7 cellular contexts compared by ENCODE assay signal in the genomic region with DNA sequence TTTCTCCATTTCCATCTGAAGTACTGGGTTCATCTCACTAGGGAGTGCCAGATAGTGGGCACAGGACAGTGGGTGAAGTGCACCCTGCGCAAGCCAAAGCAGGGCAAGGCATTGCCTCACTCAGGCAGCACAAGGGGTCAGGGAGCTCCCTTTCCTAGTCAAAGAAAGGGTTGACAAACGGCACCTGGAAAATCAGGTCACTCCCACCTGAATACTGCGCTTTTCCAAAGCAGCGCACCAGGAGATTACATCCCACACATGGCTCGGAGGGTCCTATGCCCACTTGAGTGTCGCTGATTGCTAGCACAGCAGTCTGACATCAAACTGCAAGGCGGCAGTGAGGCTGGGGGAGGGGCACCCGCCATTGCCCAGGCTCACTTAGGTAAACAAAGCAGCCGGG.
A peak's percentile ranks its signal among the peaks of the same experiment; 100 is the strongest.
DNase-seq lines count a peak whose midpoint lies in the region; FAIRE-seq and TF ChIP-seq lines count a peak whose summit lies in the region.
"Not testable (repeated sequence)": the region's sequence is repeated elsewhere in the genome, so short reads cannot be mapped to it uniquely, and the experiment has no call there.

No MANE protein-coding gene starts in this region.

- H3K79me2 ChIP-seq in H1 (ENCODE audit: control insufficient read depth in 1 of 2, insufficient read depth in 2 of 2, low read length in 2 of 2), result not testable (repeated sequence)

- H3K36me3 ChIP-seq in HUES48 (ENCODE audit: control insufficient read depth, insufficient read depth, low read length); NT2/D1 (ENCODE audit: insufficient read depth, insufficient read length, low read length); H1 (ENCODE audit: control insufficient read depth in 2 of 4, insufficient read depth in 4 of 4, low read length in 3 of 4): not testable (repeated sequence)

- H3K4me3 ChIP-seq in HUES48 (ENCODE audit: low read depth, low read length), result peak overlapping the region; percentile 7; the same call in 1 of the 2 replicates
- H3K4me3 ChIP-seq in NT2/D1 (ENCODE audit: insufficient read length, low read depth), result peak overlapping the region; percentile 10
- H3K4me3 ChIP-seq in H1 (ENCODE audit: extremely low read depth in 1 of 4, insufficient read depth in 2 of 4, low read depth in 3 of 4, low read length in 4 of 4), result not testable (repeated sequence)

- H3K9me3 Mint-ChIP-seq in nephron progenitor cell, result peaks cover 25% of the 10 kb centered on the region

- WGBS in H1 (ENCODE audit: extremely low coverage in 1 of 2, insufficient coverage in 1 of 2, insufficient read length in 1 of 2, insufficient replicate concordance in 2 of 2, low coverage in 1 of 2, low lambda C conversion rate in 2 of 2, missing lambda C conversion rate in 1 of 2), 2 experiments, result 65% methylated on average over 9 of the region's 9 CpGs; no CpG with 5 or more reads in 1 of the 2 experiments

- H4K20me1 ChIP-seq in H1 (replicated peaks in 1 of 2; ENCODE audit: control insufficient read depth in 1 of 2, insufficient read depth in 2 of 2, low read length in 2 of 2), result not testable (repeated sequence)

- TF ChIP-seq CTCF in H1 (IDR thresholded peaks at IDR 0.05; ENCODE audit: control extremely low read depth in 1 of 3, insufficient read depth in 1 of 3, low read depth in 1 of 3, low read length in 3 of 3); nephron progenitor cell (IDR thresholded peaks at IDR 0.05): not testable (repeated sequence)

- H2BK20ac ChIP-seq in H1 (ENCODE audit: low read length), result peak overlapping the region; percentile 24; the same call in 1 of the 2 replicates

- peak overlapping the region; percentile 62 for H3K18ac ChIP-seq in H1 (ENCODE audit: extremely low read depth, low read length)

- H4K8ac ChIP-seq in H1 (ENCODE audit: extremely low read depth, insufficient read depth, low read length), result peak overlapping the region; percentile 31; the same call in 1 of the 2 replicates

- not testable (repeated sequence) for H3K56ac ChIP-seq in H1 (replicated peaks; ENCODE audit: insufficient read length, low read depth, low read length)

- H3K27me3 ChIP-seq in HUES48 (ENCODE audit: control insufficient read depth, insufficient read depth, low read length); NT2/D1 (ENCODE audit: insufficient read depth, insufficient read length); H1 (replicated peaks in 1 of 4; ENCODE audit: control insufficient read depth in 3 of 4, extremely low read depth in 1 of 4, insufficient read depth in 3 of 4, low read length in 3 of 4): not testable (repeated sequence)

- peak overlapping the region; percentile 79 for H2BK5ac ChIP-seq in H1 (ENCODE audit: low read depth, low read length)

- H2BK15ac ChIP-seq in H1 (ENCODE audit: low read length), result not testable (repeated sequence)

- FAIRE-seq in H1 (lab: Jason Lieb, UNC), result not testable (repeated sequence)

- TF ChIP-seq RAD21 in H1 (IDR thresholded peaks at IDR 0.05 in 1 of 2, conservative IDR thresholded peaks at IDR 0.05 in 1 of 2; ENCODE audit: low read depth in 2 of 2, low read length in 2 of 2), result not testable (repeated sequence)

- POLR2A ChIA-PET in H1 (lab: Charles Lee; ENCODE audit: partially characterized antibody), result not testable (repeated sequence)

- peaks cover 15% of the 10 kb centered on the region for H3K4me1 ChIP-seq in HUES48 (ENCODE audit: control insufficient read depth, insufficient read depth, low read length)
- H3K4me1 ChIP-seq in NT2/D1 (ENCODE audit: insufficient read depth, insufficient read length); H1 (replicated peaks in 1 of 4; ENCODE audit: control insufficient read depth in 3 of 4, insufficient read depth in 4 of 4, low read length in 3 of 4): not testable (repeated sequence)

- CTCF ChIA-PET in H1 (lab: Charles Lee; ENCODE audit: partially characterized antibody), result interaction anchor here (0.8 to 1.3 kb wide), 3 partner anchors 15 to 227 kb away, joined by 3 to 4 read pairs (median 3); no protein-coding TSS in a partner anchor

- H3K36me3 Mint-ChIP-seq in nephron progenitor cell (ENCODE audit: low read depth), result not testable (repeated sequence)

- not testable (repeated sequence) for TF ChIP-seq EP300 in H1 (IDR thresholded peaks at IDR 0.05; ENCODE audit: borderline replicate concordance in 1 of 2, low read depth in 2 of 2, low read length in 2 of 2)

- H3K23ac ChIP-seq in H1 (ENCODE audit: insufficient read length), result not testable (repeated sequence)

- H3K27ac ChIP-seq in HUES48 (ENCODE audit: low read depth, low read length); H1 (ENCODE audit: low read depth, low read length): not testable (repeated sequence)

- not testable (repeated sequence) for H3K23me2 ChIP-seq in H1 (ENCODE audit: low read depth, low read length)

- DNase-seq in ELF-1 (ENCODE audit: low read depth, low spot score) (peak; percentile 51), H1 (ENCODE audit: low read depth in 1 of 2, low spot score in 2 of 2) (peak in 1 of 2 experiments; percentile 53), islet precursor cell (peak; percentile 28)
- not testable (repeated sequence) for DNase-seq in NT2/D1 (ENCODE audit: low read depth, low spot score); nephron progenitor cell
- peak; percentile 49 for DNase-seq in activated CD8-positive, alpha-beta memory T cell treated with anti-CD3 and anti-CD28 coated beads for 24 hours

- H3K9ac ChIP-seq in HUES48 (ENCODE audit: low read depth, low read length), result peak overlapping the region; percentile 25; the same call in 1 of the 2 replicates
- H3K9ac ChIP-seq in NT2/D1 (ENCODE audit: insufficient read length, low read depth); H1 (replicated peaks in 1 of 4; ENCODE audit: extremely low read depth in 1 of 4, low read depth in 3 of 4, low read length in 3 of 4): not testable (repeated sequence)

- H3K4me1 Mint-ChIP-seq in nephron progenitor cell, result peaks cover 19% of the 10 kb centered on the region

- H3K14ac ChIP-seq in H1 (ENCODE audit: insufficient read length), result not testable (repeated sequence)

- H4K5ac ChIP-seq in H1 (ENCODE audit: insufficient read length, low read depth, low read length), result peak overlapping the region; percentile 34

- peaks cover 18% of the 10 kb centered on the region for H3K27me3 Mint-ChIP-seq in nephron progenitor cell (ENCODE audit: low read depth, poor library complexity)

- H2AFZ ChIP-seq in H1 (ENCODE audit: low read length), result peak overlapping the region; percentile 96

- TF ChIP-seq POLR2A in H1 (IDR thresholded peaks at IDR 0.05; ENCODE audit: control extremely low read depth in 1 of 2, low read depth in 2 of 2, low read length in 2 of 2), result not testable (repeated sequence)

- peak overlapping the region; percentile 77 for H2BK120ac ChIP-seq in H1 (replicated peaks; ENCODE audit: low read depth, low read length)

- H4K91ac ChIP-seq in H1 (replicated peaks; ENCODE audit: insufficient read length, low read length), result not testable (repeated sequence)

- H3K27ac Mint-ChIP-seq in nephron progenitor cell, result not testable (repeated sequence)

- peak overlapping the region; percentile 31 for H3K4me3 Mint-ChIP-seq in nephron progenitor cell

- not testable (repeated sequence) for H2AK5ac ChIP-seq in H1 (ENCODE audit: low read depth, low read length)

- not testable (repeated sequence) for H3K4ac ChIP-seq in H1 (replicated peaks; ENCODE audit: insufficient read length, low read depth, low read length)

- H3K9me3 ChIP-seq in HUES48 (ENCODE audit: control insufficient read depth, insufficient read depth, low read length); NT2/D1 (ENCODE audit: insufficient read depth, low read length); H1 (ENCODE audit: insufficient read depth in 2 of 2, low read depth in 1 of 2, low read length in 1 of 2): not testable (repeated sequence)

- peak overlapping the region; percentile 11; the same call in 1 of the 2 replicates for H2BK12ac ChIP-seq in H1 (ENCODE audit: low read depth, low read length)

- not testable (repeated sequence) for H3K79me1 ChIP-seq in H1 (ENCODE audit: low read depth, low read length)

- peak overlapping the region; percentile 34 to 64 for H3K4me2 ChIP-seq in H1 (ENCODE audit: insufficient read depth in 1 of 2, low read depth in 2 of 2, low read length in 2 of 2)

TF ChIP-seq in H1, 55 proteins besides CTCF, POLR2A, EP300 and RAD21:
- TF ChIP-seq ASH2L (IDR thresholded peaks at IDR 0.05; ENCODE audit: low read length), result peak; percentile 58
- TF ChIP-seq RBBP5 (IDR thresholded peaks at IDR 0.05; ENCODE audit: borderline replicate concordance, low read depth, low read length), result 0 out of 2 replicates have a peak, but pooled peaks have one; percentile 81
TF ChIP-seq in H1: peak in this region for 2; not testable (repeated sequence) for 53.
